Comparison of ENCODE assay signal across 12 cellular contexts in genomic region chr16:49875812-49876715, GRCh38. TPM values are rescaled to one million over a fixed set of nuclear protein-coding genes. Genes with fewer than 3 reads are reported as not detected.
DNase-seq lines count a peak whose midpoint lies in the region; ATAC-seq, FAIRE-seq and TF ChIP-seq lines count a peak whose summit lies in the region.
"Had no signal": no experiment of that assay in that cellular context is flagged by ENCODE, and none has a peak within 500 bp of the region (broad histone marks: within the 10 kb centered on the region; RNA-seq: fewer than 3 reads in every experiment).

No MANE protein-coding gene starts in this region.

- H3K4me3 Mint-ChIP-seq in astrocyte (ENCODE audit: unreplicated experiment) (peak overlapping the region; percentile 76), progenitor cell of endocrine pancreas (ENCODE audit: low read depth) (peak overlapping the region; percentile 59)
- no peak overlapping the region for H3K4me3 Mint-ChIP-seq in activated T-cell treated with anti-CD3 and anti-CD28 coated beads, Interleukin-2, amount 50 U/mL, for 72 hours

- H3K36me3 Mint-ChIP-seq in astrocyte (ENCODE audit: low read depth, unreplicated experiment) (no peaks in the 10 kb centered on the region), progenitor cell of endocrine pancreas (ENCODE audit: insufficient read depth) (no peaks in the 10 kb centered on the region)
- H3K36me3 Mint-ChIP-seq in activated T-cell treated with anti-CD3 and anti-CD28 coated beads, Interleukin-2, amount 50 U/mL, for 72 hours (ENCODE audit: insufficient read depth in 2 of 2): no peaks in the 10 kb centered on the region

- peaks cover 18% of the 10 kb centered on the region for H3K4me1 ChIP-seq in BLaER1
- no peaks in the 10 kb centered on the region for H3K4me1 ChIP-seq in astrocyte (ENCODE audit: insufficient read depth, low read length)

- H3K27ac Mint-ChIP-seq in astrocyte (ENCODE audit: unreplicated experiment) (no peak overlapping the region), progenitor cell of endocrine pancreas (peak overlapping the region; percentile 9)
- no peak overlapping the region for H3K27ac Mint-ChIP-seq in activated T-cell treated with anti-CD3 and anti-CD28 coated beads, Interleukin-2, amount 50 U/mL, for 72 hours

- peaks cover 25% of the 10 kb centered on the region for H3K27me3 Mint-ChIP-seq in astrocyte (ENCODE audit: low read depth, unreplicated experiment)
- peaks cover 6% of the 10 kb centered on the region for H3K27me3 Mint-ChIP-seq in progenitor cell of endocrine pancreas
- peaks cover 39% of the 10 kb centered on the region for H3K27me3 Mint-ChIP-seq in activated T-cell treated with anti-CD3 and anti-CD28 coated beads, Interleukin-2, amount 50 U/mL, for 72 hours (ENCODE audit: low read depth)

- no peak for TF ChIP-seq CTCF in astrocyte (IDR thresholded peaks at IDR 0.05; ENCODE audit: insufficient read depth, low read depth, low read length)
- TF ChIP-seq CTCF in progenitor cell of endocrine pancreas (IDR thresholded peaks at IDR 0.05; ENCODE audit: unreplicated experiment): no peak

- H3K9me3 Mint-ChIP-seq in astrocyte (ENCODE audit: unreplicated experiment) (no peaks in the 10 kb centered on the region), progenitor cell of endocrine pancreas (ENCODE audit: low read depth) (no peaks in the 10 kb centered on the region)
- no peaks in the 10 kb centered on the region for H3K9me3 Mint-ChIP-seq in activated T-cell treated with anti-CD3 and anti-CD28 coated beads, Interleukin-2, amount 50 U/mL, for 72 hours

- no peaks in the 10 kb centered on the region for H3K9me3 ChIP-seq in BLaER1
- no peaks in the 10 kb centered on the region for H3K9me3 ChIP-seq in astrocyte (ENCODE audit: insufficient read depth, low read depth, low read length)
- no peaks in the 10 kb centered on the region for H3K9me3 ChIP-seq in iPS-18c (ENCODE audit: control insufficient read depth, insufficient read depth, low read length)

- H3K4me2 ChIP-seq in BLaER1: peak overlapping the region; percentile 61
- H3K4me2 ChIP-seq in astrocyte (ENCODE audit: low read length): peak overlapping the region; percentile 72

- H3K27me3 ChIP-seq in BLaER1 (peaks cover 17% of the 10 kb centered on the region), astrocyte (ENCODE audit: insufficient read depth, low read length) (peaks cover 2% of the 10 kb centered on the region)

- no peak overlapping the region for H3K4me3 ChIP-seq in BLaER1
- H3K4me3 ChIP-seq in astrocyte (ENCODE audit: insufficient read depth, low read depth, low read length): no peak overlapping the region
- H3K4me3 ChIP-seq in iPS-18c (ENCODE audit: insufficient read depth, low read depth, low read length): peak overlapping the region; percentile 46

- peak overlapping the region; percentile 60 for H2AFZ ChIP-seq in astrocyte (ENCODE audit: low read depth, low read length)

- DNase-seq in astrocyte (ENCODE audit: low read depth) (no peak), progenitor cell of endocrine pancreas (ENCODE audit: low spot score, unreplicated experiment) (no peak), head of caudate nucleus (no peak)
- no peak for DNase-seq in activated T-cell treated with anti-CD3 and anti-CD28 coated beads, Interleukin-2, amount 50 U/mL, for 72 hours
- DNase-seq: activated CD4-positive, alpha-beta T cell treated with anti-CD3 and anti-CD28 coated beads, Interleukin-2, amount 50 U/mL, for 1 hour; activated naive CD4-positive, alpha-beta T cell; NCI-H1436; stimulated activated naive CD4-positive, alpha-beta T cell treated with Interleukin-2 at 50 U/mL for 16 hours had no signal

- H3K4me1 Mint-ChIP-seq in astrocyte (ENCODE audit: low read depth, unreplicated experiment): peaks cover 2% of the 10 kb centered on the region
- peaks cover 4% of the 10 kb centered on the region for H3K4me1 Mint-ChIP-seq in progenitor cell of endocrine pancreas (ENCODE audit: low read depth)
- H3K4me1 Mint-ChIP-seq in activated T-cell treated with anti-CD3 and anti-CD28 coated beads, Interleukin-2, amount 50 U/mL, for 72 hours (ENCODE audit: low read depth): no peaks in the 10 kb centered on the region

- intact Hi-C loops in head of caudate nucleus (cut with DNase I): no loop called here

- no peak for ATAC-seq in activated T-cell treated with anti-CD3 and anti-CD28 coated beads, Interleukin-2, amount 50 U/mL, for 72 hours (replicated peaks in 1 of 2)
- ATAC-seq in GM18870 (IDR thresholded peaks at IDR 0.05; ENCODE audit: unreplicated experiment): no peak
- no peak for ATAC-seq in HG02852 (IDR thresholded peaks at IDR 0.05; ENCODE audit: unreplicated experiment)

- no peaks in the 10 kb centered on the region for H3K79me2 ChIP-seq in astrocyte (ENCODE audit: insufficient read depth, low read length)

- H3K9ac ChIP-seq in BLaER1: no peak overlapping the region
- no peak overlapping the region for H3K9ac ChIP-seq in astrocyte (ENCODE audit: low read length)

- no peaks in the 10 kb centered on the region for H4K20me1 ChIP-seq in BLaER1
- no peaks in the 10 kb centered on the region for H4K20me1 ChIP-seq in astrocyte (ENCODE audit: insufficient read depth, low read length)

- FAIRE-seq in astrocyte (lab: Jason Lieb, UNC): no peak

- H3K36me3 ChIP-seq in BLaER1 (no peaks in the 10 kb centered on the region), astrocyte (ENCODE audit: insufficient read depth, low read length) (no peaks in the 10 kb centered on the region)

- H3K27ac ChIP-seq in BLaER1 (no peak overlapping the region), astrocyte (ENCODE audit: low read depth, low read length) (no peak overlapping the region)

RNA-seq across cellular contexts. Expression of gene ZNF423, which starts 20.2 kb away (rescaled TPM):
- total RNA-seq in astrocyte (10.6 and 12.4 TPM in 2 replicates), progenitor cell of endocrine pancreas (47.7 and 49.8 TPM in 2 replicates)
- not detected for total RNA-seq in activated T-cell treated with anti-CD3 and anti-CD28 coated beads, Interleukin-2, amount 50 U/mL, for 72 hours

Comparison
In these comparisons a context has a peak if more than half of its experiments do, and no peak if none do; other contexts are left out.
1. H3K4me3 Mint-ChIP-seq: peak in astrocyte (single experiment) and progenitor cell of endocrine pancreas (single experiment); none in activated T-cell treated with anti-CD3 and anti-CD28 coated beads, Interleukin-2, amount 50 U/mL, for 72 hours (0 of 2).
2. RNA of gene ZNF423, which starts 20.2 kb away (total RNA-seq): 47.7 to 49.8 TPM in progenitor cell of endocrine pancreas and 10.6 to 12.4 TPM in astrocyte; not detected in activated T-cell treated with anti-CD3 and anti-CD28 coated beads, Interleukin-2, amount 50 U/mL, for 72 hours; every median in the first group is over 10 times any median in the second.